20 cellular contexts compared by ENCODE assay signal in the genomic region with DNA sequence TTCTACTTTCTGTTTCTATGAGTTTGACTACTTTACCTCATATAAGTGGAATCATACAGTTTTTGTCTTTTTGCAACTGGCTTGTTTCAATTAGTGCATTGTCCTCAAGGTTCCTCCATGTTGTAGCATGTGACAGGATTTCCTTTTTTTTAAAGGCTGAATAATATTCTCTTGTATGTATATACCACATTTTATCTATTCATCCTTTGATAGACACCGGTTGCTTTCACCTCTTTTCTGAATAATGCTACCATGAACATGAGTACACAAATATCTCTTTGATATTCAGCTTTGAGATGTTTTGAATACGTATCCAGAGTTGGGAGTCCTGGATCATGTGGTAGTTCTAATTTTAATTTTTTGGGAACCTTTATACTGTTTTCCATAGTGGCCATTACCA.
"Had no signal": no experiment of that assay in that cellular context is flagged by ENCODE, and none has a peak within 500 bp of the region (broad histone marks: within the 10 kb centered on the region; RNA-seq: fewer than 3 reads in every experiment).

No MANE protein-coding gene starts in this region.

- DNase-seq: effector CD8-positive, alpha-beta T cell; foreskin keratinocyte; gastrocnemius medialis; glutamatergic neuron; head of caudate nucleus; heart right ventricle; hippocampal formation; left cardiac atrium; left lung; left ventricle myocardium superior; lower lobe of right lung; mesendoderm; midbrain; naive thymus-derived CD4-positive, alpha-beta T cell had no signal

- H3K27me3 ChIP-seq: esophagus muscularis mucosa, foreskin keratinocyte, gastrocnemius medialis, heart right ventricle, left lung had no signal

- H3K4me1 ChIP-seq: esophagus muscularis mucosa, lower lobe of right lung had no signal

- H3K4me3 ChIP-seq: coronary artery, esophagus muscularis mucosa, gastrocnemius medialis, heart right ventricle, left lung, lower lobe of right lung had no signal

- FAIRE-seq: colon, endothelial cell of umbilical vein, islet of Langerhans, keratinocyte had no signal

- H3K9me3 ChIP-seq: esophagus muscularis mucosa, gastrocnemius medialis, left lung, lower lobe of right lung had no signal

- H3K27ac ChIP-seq: coronary artery, esophagus muscularis mucosa, foreskin keratinocyte, gastrocnemius medialis, heart right ventricle, left lung, lower lobe of right lung had no signal

- ATAC-seq: foreskin keratinocyte; gastrocnemius medialis; heart right ventricle; left cardiac atrium; left lung; left ventricle myocardium superior; lower lobe of right lung; naive thymus-derived CD4-positive, alpha-beta T cell had no signal

- H3K36me3 ChIP-seq: esophagus muscularis mucosa, gastrocnemius medialis, heart right ventricle, left lung, lower lobe of right lung had no signal
